ENCODE assay signal across 1 cellular context in genomic region chr18:55462652-55463051, GRCh38.
TF ChIP-seq lines count a peak whose summit lies in the region.

No MANE protein-coding gene starts in this region.

TF ChIP-seq in WTC11, 78 proteins besides CTCF, POLR2A, EP300 and RAD21 (continued from another document):
- TF ChIP-seq, protein P1, sequence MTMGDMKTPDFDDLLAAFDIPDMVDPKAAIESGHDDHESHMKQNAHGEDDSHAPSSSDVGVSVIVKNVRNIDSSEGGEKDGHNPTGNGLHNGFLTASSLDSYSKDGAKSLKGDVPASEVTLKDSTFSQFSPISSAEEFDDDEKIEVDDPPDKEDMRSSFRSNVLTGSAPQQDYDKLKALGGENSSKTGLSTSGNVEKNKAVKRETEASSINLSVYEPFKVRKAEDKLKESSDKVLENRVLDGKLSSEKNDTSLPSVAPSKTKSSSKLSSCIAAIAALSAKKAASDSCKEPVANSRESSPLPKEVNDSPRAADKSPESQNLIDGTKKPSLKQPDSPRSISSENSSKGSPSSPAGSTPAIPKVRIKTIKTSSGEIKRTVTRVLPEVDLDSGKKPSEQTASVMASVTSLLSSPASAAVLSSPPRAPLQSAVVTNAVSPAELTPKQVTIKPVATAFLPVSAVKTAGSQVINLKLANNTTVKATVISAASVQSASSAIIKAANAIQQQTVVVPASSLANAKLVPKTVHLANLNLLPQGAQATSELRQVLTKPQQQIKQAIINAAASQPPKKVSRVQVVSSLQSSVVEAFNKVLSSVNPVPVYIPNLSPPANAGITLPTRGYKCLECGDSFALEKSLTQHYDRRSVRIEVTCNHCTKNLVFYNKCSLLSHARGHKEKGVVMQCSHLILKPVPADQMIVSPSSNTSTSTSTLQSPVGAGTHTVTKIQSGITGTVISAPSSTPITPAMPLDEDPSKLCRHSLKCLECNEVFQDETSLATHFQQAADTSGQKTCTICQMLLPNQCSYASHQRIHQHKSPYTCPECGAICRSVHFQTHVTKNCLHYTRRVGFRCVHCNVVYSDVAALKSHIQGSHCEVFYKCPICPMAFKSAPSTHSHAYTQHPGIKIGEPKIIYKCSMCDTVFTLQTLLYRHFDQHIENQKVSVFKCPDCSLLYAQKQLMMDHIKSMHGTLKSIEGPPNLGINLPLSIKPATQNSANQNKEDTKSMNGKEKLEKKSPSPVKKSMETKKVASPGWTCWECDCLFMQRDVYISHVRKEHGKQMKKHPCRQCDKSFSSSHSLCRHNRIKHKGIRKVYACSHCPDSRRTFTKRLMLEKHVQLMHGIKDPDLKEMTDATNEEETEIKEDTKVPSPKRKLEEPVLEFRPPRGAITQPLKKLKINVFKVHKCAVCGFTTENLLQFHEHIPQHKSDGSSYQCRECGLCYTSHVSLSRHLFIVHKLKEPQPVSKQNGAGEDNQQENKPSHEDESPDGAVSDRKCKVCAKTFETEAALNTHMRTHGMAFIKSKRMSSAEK (CRISPR knock-in tag; IDR thresholded peaks at IDR 0.05; ENCODE audit: borderline replicate concordance): no peak
- no peak for TF ChIP-seq ZNF121 (CRISPR knock-in tag; IDR thresholded peaks at IDR 0.05)
- no peak for TF ChIP-seq JAZF1 (CRISPR knock-in tag; IDR thresholded peaks at IDR 0.05)
- no peak for TF ChIP-seq ETV6 (CRISPR knock-in tag; IDR thresholded peaks at IDR 0.05)
